2 cellular contexts compared by ENCODE assay signal in the genomic region with DNA sequence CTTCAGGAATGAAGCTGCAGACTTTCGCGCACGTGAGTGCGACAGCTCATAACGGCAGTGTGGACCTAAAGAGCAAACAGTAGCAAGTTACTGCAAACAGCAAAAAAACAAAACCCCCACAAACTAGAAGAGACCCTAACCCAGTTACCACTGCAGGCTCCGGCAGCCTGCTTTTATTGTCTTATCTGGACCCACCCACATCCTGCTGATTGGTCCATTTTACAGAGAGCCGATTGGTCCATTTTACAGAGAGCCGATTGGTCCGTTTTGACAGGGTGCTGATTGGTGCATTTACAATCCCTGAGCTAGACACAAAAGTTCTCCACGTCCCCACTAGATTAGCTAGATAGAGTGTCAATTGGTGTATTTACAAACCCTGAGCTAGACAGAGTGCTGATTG.
TF ChIP-seq lines count a peak whose summit lies in the region.

No MANE protein-coding gene starts in this region.

TF ChIP-seq in WTC11, 78 proteins besides CTCF, POLR2A, EP300 and RAD21:
- peak; percentile 71 for TF ChIP-seq NFYB (CRISPR knock-in tag; conservative IDR thresholded peaks at IDR 0.05; ENCODE audit: low read depth)

TF ChIP-seq in HepG2, 621 proteins besides CTCF, POLR2A, EP300 and RAD21:
- TF ChIP-seq NFYC (CRISPR knock-in tag; IDR thresholded peaks at IDR 0.05) (peak; percentile 63), NFYB (CRISPR knock-in tag; IDR thresholded peaks at IDR 0.05) (peak; percentile 75)
